ENCODE assay signal across 10 cellular contexts in the genomic region with DNA sequence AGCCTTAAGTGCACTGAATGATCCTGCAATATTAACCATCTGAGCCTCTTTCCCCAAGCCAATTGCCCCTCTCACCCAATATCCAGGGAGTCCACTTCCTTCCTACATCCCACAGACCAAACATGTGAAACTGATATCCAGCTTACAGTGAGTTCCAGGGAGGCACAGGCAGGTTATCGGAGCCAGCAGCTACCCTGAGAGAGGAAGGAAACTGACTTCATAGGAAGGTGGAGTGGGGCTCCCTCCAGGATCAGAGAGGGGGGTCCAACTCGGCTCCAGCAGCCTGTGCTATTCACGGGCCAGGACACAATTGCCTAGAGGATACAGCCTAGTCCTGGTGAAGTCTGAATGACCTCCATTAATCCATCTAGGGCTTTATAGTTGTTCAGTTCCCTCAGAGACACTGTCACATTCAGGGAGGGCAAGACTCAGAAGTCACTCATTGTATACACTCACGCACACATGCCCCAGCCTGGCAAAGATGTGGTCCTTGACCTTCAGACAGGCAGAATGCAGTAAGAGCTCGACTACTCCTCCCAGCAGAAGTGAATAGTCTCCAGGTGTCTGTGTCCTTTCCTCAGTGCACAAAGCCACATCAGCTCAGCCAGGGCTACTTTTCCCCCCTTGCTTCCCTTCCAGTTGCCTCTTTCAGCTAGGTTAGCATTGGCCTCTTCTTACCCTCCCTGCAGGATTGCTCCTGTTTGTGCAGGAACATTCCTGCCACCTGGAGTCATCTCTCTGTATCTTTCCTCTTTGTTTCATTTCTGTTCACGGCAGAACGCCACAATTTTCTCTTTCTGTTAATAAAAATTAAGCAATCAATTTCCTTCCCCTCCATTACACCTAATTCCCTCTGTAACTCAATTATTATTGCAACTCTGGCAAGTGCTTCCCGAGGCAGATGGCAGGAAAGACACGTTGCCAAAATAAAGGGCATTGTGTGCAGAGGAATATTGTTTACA.
DNase-seq lines count a peak whose midpoint lies in the region; ATAC-seq, FAIRE-seq and TF ChIP-seq lines count a peak whose summit lies in the region.
"Had no signal": no experiment of that assay in that cellular context is flagged by ENCODE, and none has a peak within 500 bp of the region (broad histone marks: within the 10 kb centered on the region; RNA-seq: fewer than 3 reads in every experiment).

No MANE protein-coding gene starts in this region.

- peak; percentile 25 for TF ChIP-seq CTCF in AG09309 (IDR thresholded peaks at IDR 0.05; ENCODE audit: control insufficient read depth, insufficient read depth, low read depth, low read length, missing control alignments)
- peak; percentile 50 for TF ChIP-seq CTCF in LNCaP clone FGC (IDR thresholded peaks at IDR 0.05; ENCODE audit: control insufficient read depth, extremely low read depth, insufficient read depth)
- TF ChIP-seq CTCF in body of pancreas (IDR thresholded peaks at IDR 0.05), result peak in 4 of 7 experiments; percentile 47 to 52 (median 47)
- peak; percentile 39; the same call in 1 of the 2 replicates for TF ChIP-seq CTCF in HepG2 (CRISPR knock-in tag; IDR thresholded peaks at IDR 0.05)
- TF ChIP-seq CTCF in coronary artery (IDR thresholded peaks at IDR 0.05), result no peak

- ATAC-seq in body of pancreas (peak; percentile 80), HepG2 (peak; percentile 89), HG03175 (IDR thresholded peaks at IDR 0.05; ENCODE audit: unreplicated experiment) (no peak)

- POLR2A ChIA-PET in HepG2 (lab: Yijun Ruan, JAX), result no interaction called here

- intact Hi-C loops in body of pancreas (cut with DNase I), result no loop called here
- intact Hi-C loops in HepG2 (cut with micrococcal nuclease; ENCODE audit: unreplicated experiment), result no loop called here

- TF ChIP-seq POLR2A in body of pancreas (IDR thresholded peaks at IDR 0.05) (no peak), HepG2 (IDR thresholded peaks at IDR 0.05; ENCODE audit: insufficient read depth in 1 of 2, low read depth in 2 of 2, low read length in 2 of 2) (no peak), GM12891 (IDR thresholded peaks at IDR 0.05; ENCODE audit: low read depth, low read length) (no peak)

- no peaks in the 10 kb centered on the region for H3K27me3 ChIP-seq in body of pancreas
- peaks cover 0 to 8% of the 10 kb centered on the region in 2 experiments; a peak in 2 of 5 replicates for H3K27me3 ChIP-seq in HepG2 (ENCODE audit: control insufficient read depth in 1 of 2, insufficient read depth in 2 of 2, low read length in 2 of 2)

- H3K4me2 ChIP-seq in HepG2 (ENCODE audit: low read depth, low read length), result peak overlapping the region; percentile 44

- 37 to 41% methylated on average over 9 of the region's 9 CpGs for WGBS in body of pancreas, 2 donors
- 11% methylated on average over 8 of the region's 9 CpGs for WGBS in HepG2 (ENCODE audit: low lambda C conversion rate)

- no peak for TF ChIP-seq RAD21 in HepG2 (CRISPR knock-in tag; IDR thresholded peaks at IDR 0.05)

- peak overlapping the region; percentile 54 for H2AFZ ChIP-seq in HepG2 (ENCODE audit: low read length)

- H3K27ac ChIP-seq in body of pancreas, result peak overlapping the region in 1 of 4 donors; percentile 12
- H3K27ac ChIP-seq in HepG2 (ENCODE audit: extremely low read length, insufficient read depth, low read length), result no peak overlapping the region
- H3K27ac ChIP-seq in coronary artery, result no peak overlapping the region

- CTCF ChIA-PET in HepG2 (lab: Yijun Ruan, JAX; ENCODE audit: low intra/inter-chr PET ratio, low total read pairs), result no interaction called here

- DNase-seq in AG09309 (ENCODE audit: low read depth), result no peak
- DNase-seq in LNCaP clone FGC (ENCODE audit: low read depth), result no peak
- DNase-seq in body of pancreas, result peak in 2 of 4 donors; percentile 12 to 22
- peak; percentile 4 for DNase-seq in HepG2 (ENCODE audit: low spot score)
- DNase-seq in ureter (ENCODE audit: low spot score), result no peak
- no peak for DNase-seq in GM12891 (ENCODE audit: insufficient read length, low spot score)
- no peak for DNase-seq in coronary artery (ENCODE audit: low spot score)
- DNase-seq: effector memory CD4-positive, alpha-beta T cell had no signal

- FAIRE-seq in HepG2 (lab: Jason Lieb, UNC) (no peak), GM12891 (lab: Jason Lieb, UNC) (no peak)
- FAIRE-seq: G401.6 had no signal

- H3K9me3 ChIP-seq in body of pancreas (no peaks in the 10 kb centered on the region), HepG2 (ENCODE audit: low read length) (no peaks in the 10 kb centered on the region)

- no TSS peak for BruUV-seq in HepG2 (replicated peaks; lab: Mats Ljungman, UMichigan)

- TF ChIP-seq EP300 in HepG2 (IDR thresholded peaks at IDR 0.05; ENCODE audit: low read depth in 2 of 2, low read length in 2 of 2) (no peak), HepG2 (CRISPR knock-in tag; IDR thresholded peaks at IDR 0.05; ENCODE audit: borderline replicate concordance) (no peak)

- no peaks in the 10 kb centered on the region for H3K36me3 ChIP-seq in body of pancreas (replicated peaks in 1 of 2; ENCODE audit: insufficient read depth in 1 of 2, low read depth in 2 of 2)
- no peaks in the 10 kb centered on the region for H3K36me3 ChIP-seq in HepG2 (replicated peaks in 1 of 2; ENCODE audit: control insufficient read depth in 1 of 2, insufficient read depth in 2 of 2, low read length in 2 of 2)

- no peak overlapping the region for H3K9ac ChIP-seq in HepG2 (ENCODE audit: insufficient read depth, low read depth, low read length)

- H3K4me1 ChIP-seq in body of pancreas, result peaks cover 9% of the 10 kb centered on the region
- 0 out of 2 replicates have a peak, but pooled peaks cover 6% of the 10 kb centered on the region for H3K4me1 ChIP-seq in HepG2 (ENCODE audit: insufficient read depth, low read length)

- H3K79me2 ChIP-seq in HepG2 (ENCODE audit: insufficient read depth, low read length), result no peaks in the 10 kb centered on the region

- in situ Hi-C loops in HepG2 (cut with HindIII; ENCODE audit: extremely low pct_ligation_motif_present, low pct_unique_long_range_greater_than_20kb), result no loop called here

- H4K20me1 ChIP-seq in HepG2 (ENCODE audit: insufficient read depth, low read length), result no peaks in the 10 kb centered on the region

- H3K4me3 ChIP-seq in AG09309 (ENCODE audit: control insufficient read depth, low read depth, low read length) (no peak overlapping the region), LNCaP clone FGC (ENCODE audit: low read depth, low read length) (no peak overlapping the region), body of pancreas (no peak overlapping the region), HepG2 (replicated peaks in 1 of 3; ENCODE audit: insufficient read depth in 1 of 3, low read depth in 2 of 3, low read length in 3 of 3) (no peak overlapping the region), coronary artery (no peak overlapping the region)

TF ChIP-seq in HepG2, 621 proteins besides CTCF, POLR2A, EP300 and RAD21:
- TF ChIP-seq TEAD3 (CRISPR knock-in tag; optimal IDR thresholded peaks at IDR 0.05; ENCODE audit: borderline replicate concordance) (peak; percentile 95), ZNF572 (CRISPR knock-in tag; IDR thresholded peaks at IDR 0.05) (no peak), STAG1 (CRISPR knock-in tag; IDR thresholded peaks at IDR 0.05) (peak; percentile 34)

TF ChIP-seq in GM12891, 5 proteins besides CTCF, POLR2A, EP300 and RAD21:
- TF ChIP-seq POLR2AphosphoS5 (IDR thresholded peaks at IDR 0.05; ENCODE audit: low read depth, low read length) (no peak), PAX5 (IDR thresholded peaks at IDR 0.05; ENCODE audit: insufficient read depth, low read length, severe bottlenecking) (no peak), POU2F2 (IDR thresholded peaks at IDR 0.05; ENCODE audit: low read depth, low read length) (no peak), TAF1 (IDR thresholded peaks at IDR 0.05; ENCODE audit: low read depth, low read length) (no peak), SPI1 (IDR thresholded peaks at IDR 0.05; ENCODE audit: low read depth, low read length) (no peak)
TF ChIP-seq in GM12891: peak in this region for 0.
